Comparison of ENCODE assay signal across 8 cellular contexts in the genomic region with DNA sequence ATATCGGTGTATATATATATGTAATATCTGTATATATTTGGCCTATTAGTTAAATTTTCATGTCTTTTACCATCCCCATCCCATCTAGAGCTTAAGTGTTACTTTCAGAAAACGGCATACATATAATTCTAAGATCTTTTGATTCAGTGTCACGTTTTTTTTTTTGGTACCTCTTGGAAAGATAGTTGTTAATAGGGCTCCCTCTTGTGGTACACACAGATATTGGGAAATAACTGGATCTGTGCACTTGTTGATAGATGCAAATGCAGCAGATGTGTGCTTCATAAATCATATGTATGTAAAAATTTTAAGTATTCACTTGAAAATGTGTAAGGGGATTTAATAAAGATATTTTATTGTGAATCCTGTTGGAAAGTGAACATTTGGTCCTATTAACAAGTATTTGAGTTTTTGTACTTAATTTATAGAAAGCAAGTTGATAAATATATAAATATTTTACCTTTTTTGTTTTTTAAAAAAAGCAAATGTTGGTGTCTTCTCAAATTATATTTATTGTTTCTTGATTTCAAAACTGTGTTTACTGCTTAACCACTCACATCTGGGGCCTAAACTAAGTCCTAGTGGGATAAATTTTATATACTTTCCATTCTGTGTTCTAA.
DNase-seq lines count a peak whose midpoint lies in the region; ATAC-seq and TF ChIP-seq lines count a peak whose summit lies in the region.

No MANE protein-coding gene starts in this region.

- intact Hi-C loops in A673 (cut with micrococcal nuclease; ENCODE audit: unreplicated experiment): loop anchor here (5.0 to 10.0 kb wide), 5 partner anchors 87 to 907 kb away; a partner anchor contains a TSS

- H3K4me1 ChIP-seq in A673 (ENCODE audit: insufficient read depth, low read length, poor library complexity, severe bottlenecking) (no peaks in the 10 kb centered on the region), right atrium auricular region (no peaks in the 10 kb centered on the region)

- H3K9me3 ChIP-seq in A673 (ENCODE audit: low read depth, low read length, poor library complexity, severe bottlenecking) (no peaks in the 10 kb centered on the region), right atrium auricular region (no peaks in the 10 kb centered on the region)

- TF ChIP-seq CTCF in A673 (conservative IDR thresholded peaks at IDR 0.05; ENCODE audit: low read depth, low read length) (peak; percentile 63), GM12873 (IDR thresholded peaks at IDR 0.05; ENCODE audit: insufficient read depth, low read depth, low read length, missing control alignments) (peak; percentile 56), right atrium auricular region (IDR thresholded peaks at IDR 0.05) (peak; percentile 55 to 81)

- no TSS peak for BruUV-seq in A673 (replicated peaks; lab: Mats Ljungman, UMichigan)

- ATAC-seq in HG03520 (IDR thresholded peaks at IDR 0.05; ENCODE audit: unreplicated experiment) (peak; percentile 65), HG02763 (IDR thresholded peaks at IDR 0.05; ENCODE audit: unreplicated experiment) (no peak)

- H3K36me3 ChIP-seq in A673 (ENCODE audit: insufficient read depth, low read length, poor library complexity, severe bottlenecking) (peaks cover 4% of the 10 kb centered on the region), right atrium auricular region (peaks cover 17% of the 10 kb centered on the region)

- H3K4me3 ChIP-seq in A673 (ENCODE audit: low read depth, low read length, poor library complexity, severe bottlenecking) (no peak overlapping the region), right atrium auricular region (no peak overlapping the region), skeletal muscle cell (ENCODE audit: low read depth, low read length) (no peak overlapping the region)

- POLR2A ChIA-PET in A673 (lab: Charles Lee; ENCODE audit: low non-redundant PET): no interaction called here

- DNase-seq in A673 (ENCODE audit: low spot score): peak; percentile 66
- peak; percentile 26 for DNase-seq in NCI-H510A (lab: John Stamatoyannopoulos, UW)
- DNase-seq in amniotic stem cell (lab: John Stamatoyannopoulos, UW): peak; percentile 59
- DNase-seq in right atrium auricular region (ENCODE audit: low spot score): no peak
- DNase-seq in skeletal muscle cell (ENCODE audit: low read depth): peak; percentile 55

- H3K27me3 ChIP-seq in A673 (replicated peaks; ENCODE audit: insufficient read depth, low read depth, low read length, poor library complexity) (no peaks in the 10 kb centered on the region), right atrium auricular region (no peaks in the 10 kb centered on the region)

- CTCF ChIA-PET in A673 (lab: Charles Lee): interaction anchor here (0.6 kb wide), 1 partner anchor 251 kb away, joined by 3 read pairs; no protein-coding TSS in a partner anchor

- H3K27ac ChIP-seq in A673 (ENCODE audit: low read depth, low read length, poor library complexity, severe bottlenecking) (no peak overlapping the region), right atrium auricular region (no peak overlapping the region)
